In the genomic region with DNA sequence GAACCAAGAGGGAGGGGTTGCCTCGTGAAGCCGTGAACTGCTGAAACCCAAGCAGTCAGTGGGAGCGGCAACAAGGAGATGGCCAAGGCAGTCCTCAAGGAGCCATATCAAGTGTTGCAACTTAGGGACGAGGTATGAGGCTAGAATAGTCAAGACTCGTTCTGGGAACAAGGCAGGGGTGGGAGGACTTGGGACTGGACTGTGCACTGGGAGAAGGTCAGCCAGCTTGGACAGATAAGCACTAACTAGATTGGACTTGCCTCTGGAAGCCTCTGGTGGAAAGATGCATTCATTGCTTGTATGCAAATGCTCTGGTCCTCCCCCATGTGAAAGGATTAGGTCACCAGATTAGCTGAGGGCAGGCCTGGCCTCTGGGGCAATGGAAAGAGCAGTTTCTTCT, we compare ENCODE assay signal across 1 cellular context.
TF ChIP-seq lines count a peak whose summit lies in the region.

No MANE protein-coding gene starts in this region.

TF ChIP-seq in GM23338, 12 proteins besides CTCF, POLR2A, EP300 and RAD21 (continued from another document):
- TF ChIP-seq ZNF462 (CRISPR knock-in tag; IDR thresholded peaks at IDR 0.05) (no peak), ETS1 (IDR thresholded peaks at IDR 0.05) (no peak), JUNB (IDR thresholded peaks at IDR 0.05; ENCODE audit: unreplicated experiment) (no peak), EZH2 (IDR thresholded peaks at IDR 0.05; ENCODE audit: low read depth, unreplicated experiment) (no peak), NANOG (IDR thresholded peaks at IDR 0.05; ENCODE audit: borderline replicate concordance) (no peak)
- TF ChIP-seq, protein P1, sequence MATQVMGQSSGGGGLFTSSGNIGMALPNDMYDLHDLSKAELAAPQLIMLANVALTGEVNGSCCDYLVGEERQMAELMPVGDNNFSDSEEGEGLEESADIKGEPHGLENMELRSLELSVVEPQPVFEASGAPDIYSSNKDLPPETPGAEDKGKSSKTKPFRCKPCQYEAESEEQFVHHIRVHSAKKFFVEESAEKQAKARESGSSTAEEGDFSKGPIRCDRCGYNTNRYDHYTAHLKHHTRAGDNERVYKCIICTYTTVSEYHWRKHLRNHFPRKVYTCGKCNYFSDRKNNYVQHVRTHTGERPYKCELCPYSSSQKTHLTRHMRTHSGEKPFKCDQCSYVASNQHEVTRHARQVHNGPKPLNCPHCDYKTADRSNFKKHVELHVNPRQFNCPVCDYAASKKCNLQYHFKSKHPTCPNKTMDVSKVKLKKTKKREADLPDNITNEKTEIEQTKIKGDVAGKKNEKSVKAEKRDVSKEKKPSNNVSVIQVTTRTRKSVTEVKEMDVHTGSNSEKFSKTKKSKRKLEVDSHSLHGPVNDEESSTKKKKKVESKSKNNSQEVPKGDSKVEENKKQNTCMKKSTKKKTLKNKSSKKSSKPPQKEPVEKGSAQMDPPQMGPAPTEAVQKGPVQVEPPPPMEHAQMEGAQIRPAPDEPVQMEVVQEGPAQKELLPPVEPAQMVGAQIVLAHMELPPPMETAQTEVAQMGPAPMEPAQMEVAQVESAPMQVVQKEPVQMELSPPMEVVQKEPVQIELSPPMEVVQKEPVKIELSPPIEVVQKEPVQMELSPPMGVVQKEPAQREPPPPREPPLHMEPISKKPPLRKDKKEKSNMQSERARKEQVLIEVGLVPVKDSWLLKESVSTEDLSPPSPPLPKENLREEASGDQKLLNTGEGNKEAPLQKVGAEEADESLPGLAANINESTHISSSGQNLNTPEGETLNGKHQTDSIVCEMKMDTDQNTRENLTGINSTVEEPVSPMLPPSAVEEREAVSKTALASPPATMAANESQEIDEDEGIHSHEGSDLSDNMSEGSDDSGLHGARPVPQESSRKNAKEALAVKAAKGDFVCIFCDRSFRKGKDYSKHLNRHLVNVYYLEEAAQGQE (IDR thresholded peaks at IDR 0.05; ENCODE audit: unreplicated experiment) = no peak
